In the genomic region with DNA sequence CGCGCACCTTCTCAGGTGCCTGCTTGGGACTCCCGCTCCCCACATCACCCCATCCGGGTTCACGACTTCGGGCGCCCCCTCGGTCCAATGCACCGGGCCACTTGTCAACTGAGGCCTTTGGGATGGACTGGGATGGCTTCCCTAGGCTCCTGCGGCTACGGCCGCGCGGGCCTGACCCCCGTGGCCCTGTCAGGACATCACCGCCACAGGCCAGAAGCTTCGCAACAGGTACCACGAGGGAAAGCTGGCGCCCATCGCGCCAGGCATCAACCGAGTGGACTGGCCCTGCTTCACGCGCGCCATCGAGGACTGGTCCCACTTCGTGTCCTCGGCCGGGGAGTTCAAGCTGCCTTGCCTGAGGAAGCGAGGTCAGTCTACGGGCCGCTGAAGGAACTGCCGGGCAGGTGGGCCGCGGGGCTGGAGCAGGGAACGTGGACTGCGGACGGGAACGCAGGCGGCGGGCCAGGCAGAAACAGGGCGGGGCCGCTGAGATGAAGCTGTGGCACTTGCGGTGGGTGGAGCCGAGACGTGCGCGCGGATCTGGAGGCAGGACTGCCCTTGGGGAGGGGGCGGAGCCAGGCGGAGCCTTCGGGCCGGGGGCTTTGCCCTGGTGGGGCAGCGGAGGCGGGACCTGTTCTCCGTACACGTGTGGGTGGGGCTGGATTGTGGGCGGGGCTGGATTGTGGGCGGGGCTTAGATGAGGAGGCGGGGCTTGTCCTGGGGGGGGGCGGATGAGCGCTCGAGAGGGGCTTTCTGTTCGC, we compare ENCODE assay signal across 1 cellular context.
TF ChIP-seq lines count a peak whose summit lies in the region.

No MANE protein-coding gene starts in this region.

TF ChIP-seq in HepG2, 621 proteins besides CTCF, POLR2A, EP300 and RAD21 (continues in another document):
- TF ChIP-seq MAF1 (CRISPR knock-in tag; IDR thresholded peaks at IDR 0.05; ENCODE audit: borderline replicate concordance) (no peak), KLF16 (CRISPR knock-in tag; IDR thresholded peaks at IDR 0.05) (no peak), ZNF674 (CRISPR knock-in tag; IDR thresholded peaks at IDR 0.05; ENCODE audit: low read depth) (no peak), MTF1 (CRISPR knock-in tag; IDR thresholded peaks at IDR 0.05) (no peak), TCF7L2 (IDR thresholded peaks at IDR 0.05; ENCODE audit: low read depth, low read length) (no peak), MAZ (IDR thresholded peaks at IDR 0.05; ENCODE audit: borderline replicate concordance, low read depth, low read length) (no peak), MAZ (CRISPR knock-in tag; IDR thresholded peaks at IDR 0.05; ENCODE audit: low read depth) (peak; percentile 11), SMARCC2 (IDR thresholded peaks at IDR 0.05) (no peak), SALL2 (CRISPR knock-in tag; IDR thresholded peaks at IDR 0.05) (no peak), RBAK (CRISPR knock-in tag; IDR thresholded peaks at IDR 0.05) (no peak), NFYB (CRISPR knock-in tag; IDR thresholded peaks at IDR 0.05) (no peak), DR1 (CRISPR knock-in tag; IDR thresholded peaks at IDR 0.05) (0 out of 2 replicates have a peak, but pooled peaks have one; percentile 21), PPARG (CRISPR knock-in tag; conservative IDR thresholded peaks at IDR 0.05) (no peak), PAWR (CRISPR knock-in tag; IDR thresholded peaks at IDR 0.05; ENCODE audit: borderline replicate concordance) (no peak), ZNF10 (CRISPR knock-in tag; IDR thresholded peaks at IDR 0.05; ENCODE audit: borderline replicate concordance, low read depth) (no peak), ZNF224 (CRISPR knock-in tag; IDR thresholded peaks at IDR 0.05) (no peak), ZC3H13 (CRISPR knock-in tag; IDR thresholded peaks at IDR 0.05) (peak; percentile 29; the same call in 1 of the 2 replicates), HNRNPLL (IDR thresholded peaks at IDR 0.05; ENCODE audit: low read depth, low read length, poor library complexity, severe bottlenecking) (peak; percentile 98), HNRNPK (IDR thresholded peaks at IDR 0.05; ENCODE audit: low read depth, low read length, poor library complexity, severe bottlenecking) (peak; percentile 33), ZKSCAN5 (CRISPR knock-in tag; IDR thresholded peaks at IDR 0.05) (no peak), GATAD2A (CRISPR knock-in tag; IDR thresholded peaks at IDR 0.05) (no peak), SMAD3 (CRISPR knock-in tag; IDR thresholded peaks at IDR 0.05) (no peak), ZNF883 (CRISPR knock-in tag; IDR thresholded peaks at IDR 0.05; ENCODE audit: not compliant biosample characterization) (no peak), ZNF780A (CRISPR knock-in tag; IDR thresholded peaks at IDR 0.05) (no peak), ZNF124 (CRISPR knock-in tag; IDR thresholded peaks at IDR 0.05) (no peak), ZNF329 (CRISPR knock-in tag; IDR thresholded peaks at IDR 0.05; ENCODE audit: low read depth) (no peak), ARNT2 (CRISPR knock-in tag; IDR thresholded peaks at IDR 0.05; ENCODE audit: low read depth) (0 out of 2 replicates have a peak, but pooled peaks have one; percentile 20), IRX3 (CRISPR knock-in tag; IDR thresholded peaks at IDR 0.05; ENCODE audit: borderline replicate concordance, low read depth) (no peak), SNAI1 (CRISPR knock-in tag; IDR thresholded peaks at IDR 0.05; ENCODE audit: borderline replicate concordance) (no peak), ZNF367 (CRISPR knock-in tag; IDR thresholded peaks at IDR 0.05; ENCODE audit: borderline replicate concordance) (no peak), FOXM1 (CRISPR knock-in tag; IDR thresholded peaks at IDR 0.05) (no peak), PRPF4 (IDR thresholded peaks at IDR 0.05; ENCODE audit: low read depth, low read length, poor library complexity, severe bottlenecking) (no peak), TAF15 (IDR thresholded peaks at IDR 0.05; ENCODE audit: low read depth, low read length, poor library complexity, severe bottlenecking) (no peak), MYNN (CRISPR knock-in tag; IDR thresholded peaks at IDR 0.05; ENCODE audit: low read depth) (no peak)
- TF ChIP-seq, protein P1, sequence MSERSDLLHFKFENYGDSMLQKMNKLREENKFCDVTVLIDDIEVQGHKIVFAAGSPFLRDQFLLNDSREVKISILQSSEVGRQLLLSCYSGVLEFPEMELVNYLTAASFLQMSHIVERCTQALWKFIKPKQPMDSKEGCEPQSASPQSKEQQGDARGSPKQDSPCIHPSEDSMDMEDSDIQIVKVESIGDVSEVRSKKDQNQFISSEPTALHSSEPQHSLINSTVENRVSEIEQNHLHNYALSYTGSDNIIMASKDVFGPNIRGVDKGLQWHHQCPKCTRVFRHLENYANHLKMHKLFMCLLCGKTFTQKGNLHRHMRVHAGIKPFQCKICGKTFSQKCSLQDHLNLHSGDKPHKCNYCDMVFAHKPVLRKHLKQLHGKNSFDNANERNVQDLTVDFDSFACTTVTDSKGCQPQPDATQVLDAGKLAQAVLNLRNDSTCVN (CRISPR knock-in tag; IDR thresholded peaks at IDR 0.05; ENCODE audit: borderline replicate concordance), result no peak
- TF ChIP-seq, protein P2, sequence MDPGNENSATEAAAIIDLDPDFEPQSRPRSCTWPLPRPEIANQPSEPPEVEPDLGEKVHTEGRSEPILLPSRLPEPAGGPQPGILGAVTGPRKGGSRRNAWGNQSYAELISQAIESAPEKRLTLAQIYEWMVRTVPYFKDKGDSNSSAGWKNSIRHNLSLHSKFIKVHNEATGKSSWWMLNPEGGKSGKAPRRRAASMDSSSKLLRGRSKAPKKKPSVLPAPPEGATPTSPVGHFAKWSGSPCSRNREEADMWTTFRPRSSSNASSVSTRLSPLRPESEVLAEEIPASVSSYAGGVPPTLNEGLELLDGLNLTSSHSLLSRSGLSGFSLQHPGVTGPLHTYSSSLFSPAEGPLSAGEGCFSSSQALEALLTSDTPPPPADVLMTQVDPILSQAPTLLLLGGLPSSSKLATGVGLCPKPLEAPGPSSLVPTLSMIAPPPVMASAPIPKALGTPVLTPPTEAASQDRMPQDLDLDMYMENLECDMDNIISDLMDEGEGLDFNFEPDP (CRISPR knock-in tag; conservative IDR thresholded peaks at IDR 0.05), result no peak
- TF ChIP-seq, protein P3, sequence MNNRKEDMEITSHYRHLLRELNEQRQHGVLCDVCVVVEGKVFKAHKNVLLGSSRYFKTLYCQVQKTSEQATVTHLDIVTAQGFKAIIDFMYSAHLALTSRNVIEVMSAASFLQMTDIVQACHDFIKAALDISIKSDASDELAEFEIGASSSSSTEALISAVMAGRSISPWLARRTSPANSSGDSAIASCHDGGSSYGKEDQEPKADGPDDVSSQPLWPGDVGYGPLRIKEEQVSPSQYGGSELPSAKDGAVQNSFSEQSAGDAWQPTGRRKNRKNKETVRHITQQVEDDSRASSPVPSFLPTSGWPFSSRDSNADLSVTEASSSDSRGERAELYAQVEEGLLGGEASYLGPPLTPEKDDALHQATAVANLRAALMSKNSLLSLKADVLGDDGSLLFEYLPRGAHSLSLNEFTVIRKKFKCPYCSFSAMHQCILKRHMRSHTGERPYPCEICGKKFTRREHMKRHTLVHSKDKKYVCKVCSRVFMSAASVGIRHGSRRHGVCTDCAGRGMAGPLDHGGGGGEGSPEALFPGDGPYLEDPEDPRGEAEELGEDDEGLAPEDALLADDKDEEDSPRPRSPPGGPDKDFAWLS (CRISPR knock-in tag; IDR thresholded peaks at IDR 0.05; ENCODE audit: borderline replicate concordance), result no peak
- TF ChIP-seq, protein P4, sequence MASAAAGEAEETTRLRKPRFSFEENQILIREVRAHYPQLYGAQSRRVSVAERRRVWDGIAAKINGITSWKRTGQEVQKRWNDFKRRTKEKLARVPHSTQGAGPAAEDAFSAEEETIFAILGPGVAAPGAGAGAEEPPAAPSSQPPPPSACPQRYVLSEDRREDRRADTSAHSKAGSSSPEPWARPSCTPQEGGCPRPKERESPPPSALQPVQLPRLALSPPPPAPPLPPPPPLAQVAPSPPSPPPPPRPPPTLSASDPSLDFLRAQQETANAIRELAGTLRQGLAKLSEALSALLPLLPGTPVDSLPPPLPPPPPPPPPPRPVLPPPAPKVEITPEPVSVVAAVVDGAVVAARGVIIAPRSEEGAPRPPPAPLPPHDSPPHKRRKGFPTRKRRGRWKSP (CRISPR knock-in tag; IDR thresholded peaks at IDR 0.05), result 0 out of 2 replicates have a peak, but pooled peaks have one; percentile 15
- TF ChIP-seq, protein P5, sequence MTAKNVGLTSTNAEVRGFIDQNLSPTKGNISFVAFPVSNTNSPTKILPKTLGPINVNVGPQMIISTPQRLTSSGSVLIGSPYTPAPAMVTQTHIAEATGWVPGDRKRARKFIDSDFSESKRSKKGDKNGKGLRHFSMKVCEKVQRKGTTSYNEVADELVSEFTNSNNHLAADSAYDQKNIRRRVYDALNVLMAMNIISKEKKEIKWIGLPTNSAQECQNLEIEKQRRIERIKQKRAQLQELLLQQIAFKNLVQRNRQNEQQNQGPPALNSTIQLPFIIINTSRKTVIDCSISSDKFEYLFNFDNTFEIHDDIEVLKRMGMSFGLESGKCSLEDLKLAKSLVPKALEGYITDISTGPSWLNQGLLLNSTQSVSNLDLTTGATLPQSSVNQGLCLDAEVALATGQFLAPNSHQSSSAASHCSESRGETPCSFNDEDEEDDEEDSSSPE (CRISPR knock-in tag; IDR thresholded peaks at IDR 0.05), result no peak
- TF ChIP-seq, protein P6, sequence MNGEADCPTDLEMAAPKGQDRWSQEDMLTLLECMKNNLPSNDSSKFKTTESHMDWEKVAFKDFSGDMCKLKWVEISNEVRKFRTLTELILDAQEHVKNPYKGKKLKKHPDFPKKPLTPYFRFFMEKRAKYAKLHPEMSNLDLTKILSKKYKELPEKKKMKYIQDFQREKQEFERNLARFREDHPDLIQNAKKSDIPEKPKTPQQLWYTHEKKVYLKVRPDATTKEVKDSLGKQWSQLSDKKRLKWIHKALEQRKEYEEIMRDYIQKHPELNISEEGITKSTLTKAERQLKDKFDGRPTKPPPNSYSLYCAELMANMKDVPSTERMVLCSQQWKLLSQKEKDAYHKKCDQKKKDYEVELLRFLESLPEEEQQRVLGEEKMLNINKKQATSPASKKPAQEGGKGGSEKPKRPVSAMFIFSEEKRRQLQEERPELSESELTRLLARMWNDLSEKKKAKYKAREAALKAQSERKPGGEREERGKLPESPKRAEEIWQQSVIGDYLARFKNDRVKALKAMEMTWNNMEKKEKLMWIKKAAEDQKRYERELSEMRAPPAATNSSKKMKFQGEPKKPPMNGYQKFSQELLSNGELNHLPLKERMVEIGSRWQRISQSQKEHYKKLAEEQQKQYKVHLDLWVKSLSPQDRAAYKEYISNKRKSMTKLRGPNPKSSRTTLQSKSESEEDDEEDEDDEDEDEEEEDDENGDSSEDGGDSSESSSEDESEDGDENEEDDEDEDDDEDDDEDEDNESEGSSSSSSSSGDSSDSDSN (CRISPR knock-in tag; IDR thresholded peaks at IDR 0.05), result 0 out of 2 replicates have a peak, but pooled peaks have one; percentile 28
- TF ChIP-seq, protein P7, sequence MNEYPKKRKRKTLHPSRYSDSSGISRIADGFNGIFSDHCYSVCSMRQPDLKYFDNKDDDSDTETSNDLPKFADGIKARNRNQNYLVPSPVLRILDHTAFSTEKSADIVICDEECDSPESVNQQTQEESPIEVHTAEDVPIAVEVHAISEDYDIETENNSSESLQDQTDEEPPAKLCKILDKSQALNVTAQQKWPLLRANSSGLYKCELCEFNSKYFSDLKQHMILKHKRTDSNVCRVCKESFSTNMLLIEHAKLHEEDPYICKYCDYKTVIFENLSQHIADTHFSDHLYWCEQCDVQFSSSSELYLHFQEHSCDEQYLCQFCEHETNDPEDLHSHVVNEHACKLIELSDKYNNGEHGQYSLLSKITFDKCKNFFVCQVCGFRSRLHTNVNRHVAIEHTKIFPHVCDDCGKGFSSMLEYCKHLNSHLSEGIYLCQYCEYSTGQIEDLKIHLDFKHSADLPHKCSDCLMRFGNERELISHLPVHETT (CRISPR knock-in tag; conservative IDR thresholded peaks at IDR 0.05), result no peak
- TF ChIP-seq, protein P8, sequence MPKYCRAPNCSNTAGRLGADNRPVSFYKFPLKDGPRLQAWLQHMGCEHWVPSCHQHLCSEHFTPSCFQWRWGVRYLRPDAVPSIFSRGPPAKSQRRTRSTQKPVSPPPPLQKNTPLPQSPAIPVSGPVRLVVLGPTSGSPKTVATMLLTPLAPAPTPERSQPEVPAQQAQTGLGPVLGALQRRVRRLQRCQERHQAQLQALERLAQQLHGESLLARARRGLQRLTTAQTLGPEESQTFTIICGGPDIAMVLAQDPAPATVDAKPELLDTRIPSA (CRISPR knock-in tag; IDR thresholded peaks at IDR 0.05; ENCODE audit: borderline replicate concordance), result no peak
- TF ChIP-seq, protein P9, sequence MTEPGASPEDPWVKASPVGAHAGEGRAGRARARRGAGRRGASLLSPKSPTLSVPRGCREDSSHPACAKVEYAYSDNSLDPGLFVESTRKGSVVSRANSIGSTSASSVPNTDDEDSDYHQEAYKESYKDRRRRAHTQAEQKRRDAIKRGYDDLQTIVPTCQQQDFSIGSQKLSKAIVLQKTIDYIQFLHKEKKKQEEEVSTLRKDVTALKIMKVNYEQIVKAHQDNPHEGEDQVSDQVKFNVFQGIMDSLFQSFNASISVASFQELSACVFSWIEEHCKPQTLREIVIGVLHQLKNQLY (CRISPR knock-in tag; IDR thresholded peaks at IDR 0.05), result no peak
- TF ChIP-seq, protein P10, sequence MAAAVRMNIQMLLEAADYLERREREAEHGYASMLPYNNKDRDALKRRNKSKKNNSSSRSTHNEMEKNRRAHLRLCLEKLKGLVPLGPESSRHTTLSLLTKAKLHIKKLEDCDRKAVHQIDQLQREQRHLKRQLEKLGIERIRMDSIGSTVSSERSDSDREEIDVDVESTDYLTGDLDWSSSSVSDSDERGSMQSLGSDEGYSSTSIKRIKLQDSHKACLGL (CRISPR knock-in tag; IDR thresholded peaks at IDR 0.05), result peak; percentile 36; the same call in 1 of the 2 replicates
- TF ChIP-seq, protein P11, sequence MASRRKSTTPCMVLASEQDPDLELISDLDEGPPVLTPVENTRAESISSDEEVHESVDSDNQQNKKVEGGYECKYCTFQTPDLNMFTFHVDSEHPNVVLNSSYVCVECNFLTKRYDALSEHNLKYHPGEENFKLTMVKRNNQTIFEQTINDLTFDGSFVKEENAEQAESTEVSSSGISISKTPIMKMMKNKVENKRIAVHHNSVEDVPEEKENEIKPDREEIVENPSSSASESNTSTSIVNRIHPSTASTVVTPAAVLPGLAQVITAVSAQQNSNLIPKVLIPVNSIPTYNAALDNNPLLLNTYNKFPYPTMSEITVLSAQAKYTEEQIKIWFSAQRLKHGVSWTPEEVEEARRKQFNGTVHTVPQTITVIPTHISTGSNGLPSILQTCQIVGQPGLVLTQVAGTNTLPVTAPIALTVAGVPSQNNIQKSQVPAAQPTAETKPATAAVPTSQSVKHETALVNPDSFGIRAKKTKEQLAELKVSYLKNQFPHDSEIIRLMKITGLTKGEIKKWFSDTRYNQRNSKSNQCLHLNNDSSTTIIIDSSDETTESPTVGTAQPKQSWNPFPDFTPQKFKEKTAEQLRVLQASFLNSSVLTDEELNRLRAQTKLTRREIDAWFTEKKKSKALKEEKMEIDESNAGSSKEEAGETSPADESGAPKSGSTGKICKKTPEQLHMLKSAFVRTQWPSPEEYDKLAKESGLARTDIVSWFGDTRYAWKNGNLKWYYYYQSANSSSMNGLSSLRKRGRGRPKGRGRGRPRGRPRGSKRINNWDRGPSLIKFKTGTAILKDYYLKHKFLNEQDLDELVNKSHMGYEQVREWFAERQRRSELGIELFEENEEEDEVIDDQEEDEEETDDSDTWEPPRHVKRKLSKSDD (CRISPR knock-in tag; IDR thresholded peaks at IDR 0.05; ENCODE audit: low read depth), result no peak; the same call in 1 of the 2 replicates
